7 cellular contexts compared by ENCODE assay signal in the genomic region with DNA sequence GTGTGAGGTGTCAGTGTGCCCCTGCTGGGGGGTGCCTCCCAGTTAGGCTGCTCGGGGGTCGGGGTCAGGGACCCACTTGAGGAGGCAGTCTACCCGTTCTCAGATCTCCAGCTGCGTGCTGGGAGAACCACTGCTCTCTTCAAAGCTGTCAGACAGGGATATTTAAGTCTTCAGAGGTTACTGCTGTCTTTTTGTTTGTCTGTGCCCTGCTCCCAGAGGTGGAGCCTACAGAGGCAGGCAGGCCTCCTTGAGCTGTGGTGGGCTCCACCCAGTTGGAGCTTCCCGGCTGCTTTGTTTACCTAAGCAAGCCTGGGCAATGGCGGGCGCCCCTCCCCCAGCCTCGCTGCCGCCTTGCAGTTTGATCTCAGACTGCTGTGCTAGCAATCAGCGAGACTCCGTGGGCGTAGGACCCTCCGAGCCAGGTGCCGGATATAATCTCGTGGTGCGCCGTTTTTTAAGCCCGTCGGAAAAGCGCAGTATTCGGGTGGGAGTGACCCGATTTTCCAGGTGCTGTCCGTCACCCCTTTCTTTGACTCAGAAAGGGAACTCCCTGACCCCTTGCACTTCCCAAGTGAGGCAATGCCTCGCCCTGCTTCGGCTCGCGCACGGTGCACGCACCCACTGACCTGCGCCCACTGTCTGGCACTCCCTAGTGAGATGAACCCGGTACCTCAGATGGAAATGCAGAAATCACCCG.
A peak's percentile ranks its signal among the peaks of the same experiment; 100 is the strongest.
DNase-seq lines count a peak whose midpoint lies in the region; TF ChIP-seq lines count a peak whose summit lies in the region.
"Not testable (repeated sequence)": the region's sequence is repeated elsewhere in the genome, so short reads cannot be mapped to it uniquely, and the experiment has no call there.

No MANE protein-coding gene starts in this region.

- H3K79me1 ChIP-seq in H9 (ENCODE audit: insufficient read depth, low read depth, low read length, poor library complexity, severe bottlenecking): not testable (repeated sequence)

- not testable (repeated sequence) for H4K20me1 ChIP-seq in H9 (ENCODE audit: control insufficient read depth, insufficient read depth, insufficient read length); neural progenitor cell (ENCODE audit: low read depth)

- not testable (repeated sequence) for H4K91ac ChIP-seq in H9 (ENCODE audit: insufficient read length, low read depth, low read length)

- H3T11ph ChIP-seq in H9 (ENCODE audit: low read length): not testable (repeated sequence)

- not testable (repeated sequence) for DNase-seq in Calu3; H9; MCF 10A (ENCODE audit: unreplicated experiment); neural progenitor cell (ENCODE audit: low spot score); type B pancreatic cell (ENCODE audit: extremely low spot score, unreplicated experiment)

- H2BK5ac ChIP-seq in H9 (ENCODE audit: insufficient read length, low read length): not testable (repeated sequence)

- H3K4me2 ChIP-seq in H9 (ENCODE audit: insufficient read depth, insufficient read length, low read length): not testable (repeated sequence)
- H3K4me2 ChIP-seq in neural progenitor cell: peak overlapping the region; percentile 22

- not testable (repeated sequence) for TF ChIP-seq CTCF in Calu3 (IDR thresholded peaks at IDR 0.05; ENCODE audit: unreplicated experiment); H9 (conservative IDR thresholded peaks at IDR 0.05); MCF 10A (IDR thresholded peaks at IDR 0.05; ENCODE audit: unreplicated experiment); neural progenitor cell (IDR thresholded peaks at IDR 0.05); type B pancreatic cell (conservative IDR thresholded peaks at IDR 0.05)

- H2BK12ac ChIP-seq in H9 (ENCODE audit: insufficient read length, low read depth, low read length): not testable (repeated sequence)

- H3K4me3 Mint-ChIP-seq in Calu3 (ENCODE audit: low read depth, unreplicated experiment) (peak overlapping the region; percentile 51), H9 (peak overlapping the region; percentile 57 to 69), type B pancreatic cell (peak overlapping the region; percentile 26)
- not testable (repeated sequence) for H3K4me3 Mint-ChIP-seq in MCF 10A (ENCODE audit: unreplicated experiment); neural progenitor cell

- H2BK15ac ChIP-seq in H9 (ENCODE audit: low read depth, low read length): not testable (repeated sequence)

- not testable (repeated sequence) for H3F3A ChIP-seq in neural progenitor cell (ENCODE audit: low read depth)

- not testable (repeated sequence) for H3K27me3 Mint-ChIP-seq in Calu3 (ENCODE audit: unreplicated experiment); H9 (ENCODE audit: low read depth); MCF 10A (ENCODE audit: insufficient read depth, unreplicated experiment); neural progenitor cell (ENCODE audit: insufficient read depth, low read depth); type B pancreatic cell

- intact Hi-C loops in Calu3 (cut with micrococcal nuclease; ENCODE audit: unreplicated experiment); MCF 10A (cut with micrococcal nuclease): not testable (repeated sequence)

- H3K9me3 ChIP-seq in H9 (ENCODE audit: control insufficient read depth, low read depth, low read length); HUES6 (ENCODE audit: control insufficient read depth, insufficient read depth, low read depth, low read length); iPS-20b (ENCODE audit: insufficient read depth, low read depth, low read length); neural progenitor cell (ENCODE audit: low read depth): not testable (repeated sequence)

- H4K8ac ChIP-seq in H9 (replicated peaks; ENCODE audit: insufficient read length, low read depth, low read length): not testable (repeated sequence)

- not testable (repeated sequence) for H2BK20ac ChIP-seq in H9 (ENCODE audit: low read depth, low read length, poor library complexity, severe bottlenecking)

- H3K14ac ChIP-seq in H9 (ENCODE audit: insufficient read depth, low read length): not testable (repeated sequence)

- CTCF ChIA-PET in Calu3 (lab: Charles Lee); MCF 10A (lab: Yijun Ruan, JAX): not testable (repeated sequence)

- H3K23ac ChIP-seq in H9 (ENCODE audit: insufficient read length, low read depth, low read length): not testable (repeated sequence)

- H3K36me3 ChIP-seq in HUES6 (ENCODE audit: control insufficient read depth, insufficient read depth, low read length); iPS-20b (ENCODE audit: insufficient read depth, low read depth, low read length); neural progenitor cell: not testable (repeated sequence)

- not testable (repeated sequence) for H3K9me3 Mint-ChIP-seq in Calu3 (ENCODE audit: low read depth, unreplicated experiment); MCF 10A (ENCODE audit: unreplicated experiment); neural progenitor cell; type B pancreatic cell
- H3K9me3 Mint-ChIP-seq in H9: peaks cover 12 to 16% of the 10 kb centered on the region in 2 experiments

- not testable (repeated sequence) for H3K9ac ChIP-seq in H9 (ENCODE audit: extremely low read depth, insufficient read length, low read length); HUES6 (ENCODE audit: low read length); iPS-20b (ENCODE audit: low read depth, low read length); neural progenitor cell

- H2AK5ac ChIP-seq in H9 (ENCODE audit: insufficient read length, low read length): not testable (repeated sequence)

- H3K4me3 ChIP-seq in HUES6 (ENCODE audit: low read depth, low read length) (peak overlapping the region; percentile 48), iPS-20b (ENCODE audit: low read length) (0 out of 2 replicates have a peak overlapping the region, but pooled peaks have one; percentile 39)
- H3K4me3 ChIP-seq in neural progenitor cell: not testable (repeated sequence)

- H3K36me3 Mint-ChIP-seq in Calu3 (ENCODE audit: insufficient read depth, unreplicated experiment); MCF 10A (ENCODE audit: insufficient read depth, unreplicated experiment); neural progenitor cell: not testable (repeated sequence)
- H3K36me3 Mint-ChIP-seq in H9 (ENCODE audit: insufficient read depth in 1 of 3, low read depth in 3 of 3) (peaks cover 5 to 23% (median 13%) of the 10 kb centered on the region in 3 experiments), type B pancreatic cell (peaks cover 10% of the 10 kb centered on the region)

- not testable (repeated sequence) for H3K23me2 ChIP-seq in H9 (ENCODE audit: insufficient read length, low read depth, low read length, poor library complexity, severe bottlenecking)

- not testable (repeated sequence) for H2BK120ac ChIP-seq in H9 (ENCODE audit: low read depth, low read length, poor library complexity, severe bottlenecking)

- H2AFZ ChIP-seq in H9 (ENCODE audit: low read length); neural progenitor cell (replicated peaks): not testable (repeated sequence)

- H3K79me2 ChIP-seq in H9 (ENCODE audit: insufficient read depth, low read length); neural progenitor cell (ENCODE audit: low read depth): not testable (repeated sequence)

- H3K4ac ChIP-seq in H9 (ENCODE audit: low read depth, low read length): not testable (repeated sequence)

- not testable (repeated sequence) for H3K27ac ChIP-seq in H9 (ENCODE audit: insufficient read length, low read depth, low read length); HUES6 (ENCODE audit: low read depth, low read length); iPS-20b (ENCODE audit: low read length); neural progenitor cell

- H3K18ac ChIP-seq in H9 (ENCODE audit: insufficient read length, low read depth, low read length): not testable (repeated sequence)

- POLR2A ChIA-PET in MCF 10A (lab: Yijun Ruan, JAX): interaction anchor here (1.2 kb wide), 1 partner anchor 63 kb away, joined by 3 read pairs; a partner anchor contains a TSS

- no CpG with 5 or more reads among the region's 32 CpGs for WGBS in H9 (ENCODE audit: extremely low coverage, insufficient read length, low lambda C conversion rate)

- not testable (repeated sequence) for H3K4me1 Mint-ChIP-seq in Calu3 (ENCODE audit: low read depth, unreplicated experiment); neural progenitor cell; type B pancreatic cell (ENCODE audit: unreplicated experiment)
- peaks cover 10 to 11% of the 10 kb centered on the region in 2 experiments for H3K4me1 Mint-ChIP-seq in H9
- H3K4me1 Mint-ChIP-seq in MCF 10A (ENCODE audit: insufficient read depth, unreplicated experiment): peaks cover 14% of the 10 kb centered on the region

- not testable (repeated sequence) for H4K5ac ChIP-seq in H9 (ENCODE audit: insufficient read length, low read depth, low read length)

- not testable (repeated sequence) for H3K4me1 ChIP-seq in H9 (ENCODE audit: insufficient read depth, low read length); HUES6 (ENCODE audit: control insufficient read depth, insufficient read depth, low read length); iPS-20b (ENCODE audit: insufficient read depth, low read length); neural progenitor cell

- not testable (repeated sequence) for H3K56ac ChIP-seq in H9 (ENCODE audit: insufficient read length, low read depth, low read length)

- H3K27ac Mint-ChIP-seq in Calu3 (ENCODE audit: unreplicated experiment); neural progenitor cell; type B pancreatic cell: not testable (repeated sequence)
- H3K27ac Mint-ChIP-seq in H9 (peak overlapping the region in 2 of 3 experiments; percentile 34 to 37; a peak in 2 of 7 replicates), MCF 10A (ENCODE audit: low read depth, unreplicated experiment) (peak overlapping the region; percentile 15)

- not testable (repeated sequence) for H3K27me3 ChIP-seq in H9 (ENCODE audit: insufficient read depth, low read length); HUES6 (ENCODE audit: control insufficient read depth, insufficient read depth, low read length); iPS-20b (ENCODE audit: insufficient read depth, low read length); neural progenitor cell

- BruUV-seq in Calu3 (replicated peaks; lab: Mats Ljungman, UMichigan); MCF 10A (replicated peaks; lab: Mats Ljungman, UMichigan): not testable (repeated sequence)
